Comparison of ENCODE assay signal across 1 cellular context in genomic region chr1:153534226-153534932, GRCh38.
TF ChIP-seq lines count a peak whose summit lies in the region.

No MANE protein-coding gene starts in this region.

TF ChIP-seq in SK-N-SH, 30 proteins besides CTCF, POLR2A, EP300 and RAD21 (continued from another document):
- TF ChIP-seq, protein P1, sequence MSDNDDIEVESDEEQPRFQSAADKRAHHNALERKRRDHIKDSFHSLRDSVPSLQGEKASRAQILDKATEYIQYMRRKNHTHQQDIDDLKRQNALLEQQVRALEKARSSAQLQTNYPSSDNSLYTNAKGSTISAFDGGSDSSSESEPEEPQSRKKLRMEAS (IDR thresholded peaks at IDR 0.05; ENCODE audit: low read depth) = no peak
- no peak for TF ChIP-seq JUND (IDR thresholded peaks at IDR 0.05)
- no peak for TF ChIP-seq FOXJ3 (CRISPR knock-in tag; IDR thresholded peaks at IDR 0.05)
